ENCODE assay signal across 8 cellular contexts in genomic region chr1:36322786-36323635, GRCh38. TPM values are rescaled to one million over a fixed set of nuclear protein-coding genes. Genes with fewer than 3 reads are reported as not detected.
A peak's percentile ranks its signal among the peaks of the same experiment; 100 is the strongest.
DNase-seq lines count a peak whose midpoint lies in the region; ATAC-seq and TF ChIP-seq lines count a peak whose summit lies in the region.

No MANE protein-coding gene starts in this region.

- H3K4me3 ChIP-seq in GM12864 (ENCODE audit: low read depth, low read length): peak overlapping the region; percentile 64
- peak overlapping the region; percentile 65 for H3K4me3 ChIP-seq in ovary

- H3K4me1 Mint-ChIP-seq in activated T-helper 17 cell treated with anti-CD3 and anti-CD28 coated beads, Interleukin-2, amount 50 U/mL, for 72 hours: peaks cover 27% of the 10 kb centered on the region

- intact Hi-C loops in ovary (cut with DNase I): loop anchor here in 3 of 4 donors (5.0 kb wide), 3 partner anchors 44 to 64 kb away; partner anchors contain the start of gene STK40 (in 1 of the 3)

- no peak for TF ChIP-seq RAD21 in Ishikawa (IDR thresholded peaks at IDR 0.05; ENCODE audit: low read depth)

- TF ChIP-seq EP300 in Ishikawa (IDR thresholded peaks at IDR 0.05; ENCODE audit: borderline replicate concordance): no peak
- TF ChIP-seq EP300 in ovary (IDR thresholded peaks at IDR 0.05): no peak

- H3K9me3 Mint-ChIP-seq in activated T-helper 17 cell treated with anti-CD3 and anti-CD28 coated beads, Interleukin-2, amount 50 U/mL, for 72 hours: no peaks in the 10 kb centered on the region

- 1 to 2% (median 2%) methylated on average over 48 to 83 of the region's 83 CpGs for WGBS in ovary, 3 donors

- peak; percentile 27 for TF ChIP-seq POLR2A in ovary (IDR thresholded peaks at IDR 0.05)

- H3K36me3 Mint-ChIP-seq in activated T-helper 17 cell treated with anti-CD3 and anti-CD28 coated beads, Interleukin-2, amount 50 U/mL, for 72 hours (ENCODE audit: low read depth): peaks cover 36% of the 10 kb centered on the region

- TF ChIP-seq CTCF in GM12864 (IDR thresholded peaks at IDR 0.05; ENCODE audit: low read depth, low read length, missing control alignments): no peak
- TF ChIP-seq CTCF in ovary (IDR thresholded peaks at IDR 0.05): no peak

- peak overlapping the region; percentile 45 for H3K4me3 Mint-ChIP-seq in activated T-helper 17 cell treated with anti-CD3 and anti-CD28 coated beads, Interleukin-2, amount 50 U/mL, for 72 hours

- DNase-seq in GM12864 (ENCODE audit: low read depth) (no peak), glomerular visceral epithelial cell (ENCODE audit: extremely low spot score) (peak; percentile 31), ovary (peak; percentile 70 to 82 (median 77)), NCI-H2107 (lab: John Stamatoyannopoulos, UW) (no peak), NCI-H1105 (lab: John Stamatoyannopoulos, UW) (no peak)
- no peak for DNase-seq in effector CD8-positive, alpha-beta T cell (lab: John Stamatoyannopoulos, UW)

- peak; percentile 40 for ATAC-seq in activated T-helper 17 cell treated with anti-CD3 and anti-CD28 coated beads, Interleukin-2, amount 50 U/mL, for 72 hours (replicated peaks)

- peak overlapping the region; percentile 72 to 98 for H3K27ac ChIP-seq in ovary

- no peaks in the 10 kb centered on the region for H3K27me3 Mint-ChIP-seq in activated T-helper 17 cell treated with anti-CD3 and anti-CD28 coated beads, Interleukin-2, amount 50 U/mL, for 72 hours

- no peaks in the 10 kb centered on the region for H3K36me3 ChIP-seq in ovary

- H3K27ac Mint-ChIP-seq in activated T-helper 17 cell treated with anti-CD3 and anti-CD28 coated beads, Interleukin-2, amount 50 U/mL, for 72 hours: no peak overlapping the region

- peaks cover 13% of the 10 kb centered on the region for H3K4me1 ChIP-seq in ovary (ENCODE audit: insufficient read depth)

- H3K27me3 ChIP-seq in ovary: no peaks in the 10 kb centered on the region

- no peaks in the 10 kb centered on the region for H3K9me3 ChIP-seq in ovary

TF ChIP-seq in Ishikawa, 13 proteins besides CTCF, POLR2A, EP300 and RAD21:
- TF ChIP-seq MAX (IDR thresholded peaks at IDR 0.05): peak; percentile 16; the same call in 1 of the 2 replicates
- no peak for TF ChIP-seq TAF1 (IDR thresholded peaks at IDR 0.05; ENCODE audit: low read depth)

RNA-seq across cellular contexts. Expression of gene EVA1B, which starts 0.4 kb away (rescaled TPM):
- total RNA-seq in activated T-helper 17 cell treated with anti-CD3 and anti-CD28 coated beads, Interleukin-2, amount 50 U/mL, for 72 hours: 1 to 10 TPM; 2.5 to 5.6 TPM
- 100 to 1,000 TPM in 1 of 7 donors, 10 to 100 TPM in 6; 39.9 to 113 (median 56.8) TPM for total RNA-seq in ovary
- polyA plus RNA-seq in ovary: 10 to 100 TPM in 1 of 2 donors, not detected in 1; 54.1 TPM

RNA-seq across cellular contexts. Expression of gene SH3D21, which starts 16.8 kb away (rescaled TPM):
- 100 to 1,000 TPM in 1 of 2 donors, 10 to 100 TPM in 1; 24.4 to 245 TPM for total RNA-seq in activated T-helper 17 cell treated with anti-CD3 and anti-CD28 coated beads, Interleukin-2, amount 50 U/mL, for 72 hours
- 10 to 100 TPM in 3 of 7 donors, 1 to 10 TPM in 4; 1.9 to 22.6 (median 9.2) TPM for total RNA-seq in ovary
- 1 to 10 TPM; 3.5 to 3.7 TPM for polyA plus RNA-seq in ovary

Comparison
In these comparisons a context has a peak if more than half of its experiments do, and no peak if none do; other contexts are left out.
1. DNase-seq: peak in glomerular visceral epithelial cell (single experiment) and ovary (5 of 5); none in GM12864 (single experiment), NCI-H2107 (single experiment), NCI-H1105 (single experiment) and effector CD8-positive, alpha-beta T cell (single experiment).
2. RNA of gene EVA1B, which starts 0.4 kb away (total RNA-seq): 39.9 to 113 TPM in ovary; 2.5 to 5.6 TPM in activated T-helper 17 cell treated with anti-CD3 and anti-CD28 coated beads, Interleukin-2, amount 50 U/mL, for 72 hours; every median in the first group is over 4 times any median in the second.